8 cellular contexts compared by ENCODE assay signal in genomic region chr1:91883470-91883869, GRCh38. TPM values are rescaled to one million over a fixed set of nuclear protein-coding genes. Genes with fewer than 3 reads are reported as not detected.
DNase-seq lines count a peak whose midpoint lies in the region; TF ChIP-seq lines count a peak whose summit lies in the region.

No MANE protein-coding gene starts in this region.

- no peak overlapping the region for H3K4me2 ChIP-seq in neural progenitor cell

- H3K27me3 Mint-ChIP-seq in neural progenitor cell (ENCODE audit: insufficient read depth, low read depth): peaks cover 10% of the 10 kb centered on the region

- peak; percentile 49 for DNase-seq in NCI-H510A treated with DMSO at 0.1 percent for 48 hours (lab: John Stamatoyannopoulos, UW)
- no peak for DNase-seq in NCI-H510A (lab: John Stamatoyannopoulos, UW)
- DNase-seq in NCI-H526 treated with DMSO at 0.1 percent for 48 hours (lab: John Stamatoyannopoulos, UW): peak; percentile 44
- DNase-seq in dedifferentiated amniotic fluid mesenchymal stem cell (ENCODE audit: extremely low spot score): peak; percentile 48
- no peak for DNase-seq in neural progenitor cell (ENCODE audit: low spot score)
- DNase-seq in HuH-7 (ENCODE audit: low spot score): no peak
- DNase-seq in RPMI8226: no peak
- DNase-seq in activated gamma-delta T cell treated with Interleukin-2 at 50 U/mL for 16 hours: no peak

- H3K79me2 ChIP-seq in neural progenitor cell (ENCODE audit: low read depth): peaks cover 19% of the 10 kb centered on the region

- peaks cover 15% of the 10 kb centered on the region for H3K4me1 ChIP-seq in neural progenitor cell

- H3K36me3 ChIP-seq in neural progenitor cell: no peaks in the 10 kb centered on the region

- no peak overlapping the region for H3K9ac ChIP-seq in neural progenitor cell

- peaks cover 29% of the 10 kb centered on the region for H3K4me1 Mint-ChIP-seq in neural progenitor cell

- peak overlapping the region; percentile 57 for H3K4me3 Mint-ChIP-seq in neural progenitor cell

- peaks cover 40% of the 10 kb centered on the region for H3K27me3 ChIP-seq in neural progenitor cell

- H2AFZ ChIP-seq in neural progenitor cell (replicated peaks): no peak overlapping the region

- H3K9me3 Mint-ChIP-seq in neural progenitor cell: no peaks in the 10 kb centered on the region

- H3K36me3 Mint-ChIP-seq in neural progenitor cell: no peaks in the 10 kb centered on the region

- peaks cover 14% of the 10 kb centered on the region for H3F3A ChIP-seq in neural progenitor cell (ENCODE audit: low read depth)

- H4K20me1 ChIP-seq in neural progenitor cell (ENCODE audit: low read depth): peaks cover 9% of the 10 kb centered on the region

- no peak overlapping the region for H3K27ac ChIP-seq in neural progenitor cell

- TF ChIP-seq CTCF in neural progenitor cell (IDR thresholded peaks at IDR 0.05): peak; percentile 26

- no peak overlapping the region for H3K4me3 ChIP-seq in neural progenitor cell

- no peaks in the 10 kb centered on the region for H3K9me3 ChIP-seq in neural progenitor cell (ENCODE audit: low read depth)

- no peak overlapping the region for H3K27ac Mint-ChIP-seq in neural progenitor cell

RNA-seq across cellular contexts. Expression of gene TGFBR3, which starts 2.5 kb away (rescaled TPM):
- 9.0 and 11.8 TPM in 2 replicates for total RNA-seq in neural progenitor cell (ENCODE audit: low replicate concordance)

Comparison
In these comparisons a context has a peak if more than half of its experiments do, and no peak if none do; other contexts are left out.
1. DNase-seq: peak in NCI-H510A treated with DMSO at 0.1 percent for 48 hours (single experiment), NCI-H526 treated with DMSO at 0.1 percent for 48 hours (single experiment) and dedifferentiated amniotic fluid mesenchymal stem cell (single experiment); none in NCI-H510A (single experiment), neural progenitor cell (single experiment), HuH-7 (single experiment), RPMI8226 (single experiment) and activated gamma-delta T cell treated with Interleukin-2 at 50 U/mL for 16 hours (single experiment).